In the genomic region with DNA sequence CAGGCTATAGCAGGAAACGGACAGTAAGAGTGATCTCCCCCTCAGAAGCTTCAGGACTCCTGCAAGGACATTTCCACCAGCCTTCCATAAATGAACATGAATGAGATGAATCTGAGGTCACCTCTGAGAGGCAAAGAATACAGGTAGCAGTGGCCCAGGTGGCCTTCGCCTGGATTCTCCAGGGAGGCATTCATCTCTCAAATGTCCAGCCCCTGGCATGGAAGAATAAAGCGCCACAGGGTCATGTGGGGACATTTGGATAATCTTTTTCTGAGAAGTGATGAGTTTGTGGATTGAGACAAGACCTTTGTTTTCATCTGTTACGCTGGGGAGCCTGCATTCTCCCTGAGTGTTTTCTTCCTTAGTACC, we compare ENCODE assay signal across 22 cellular contexts.
"Had no signal": no experiment of that assay in that cellular context is flagged by ENCODE, and none has a peak within 500 bp of the region (broad histone marks: within the 10 kb centered on the region; RNA-seq: fewer than 3 reads in every experiment).

No MANE protein-coding gene starts in this region.

- H3K4me1 ChIP-seq: colonic mucosa had no signal

- H3K27me3 ChIP-seq: breast epithelium, colonic mucosa, hepatocyte, testis, upper lobe of right lung had no signal

- H3K36me3 ChIP-seq: breast epithelium, colonic mucosa, upper lobe of right lung had no signal

- H2AFZ ChIP-seq: hepatocyte, parathyroid adenoma had no signal

- H3K4me3 ChIP-seq: breast epithelium, colonic mucosa, hepatocyte, testis, upper lobe of right lung had no signal

- H3K79me2 ChIP-seq: hepatocyte, parathyroid adenoma had no signal

- H3K4me2 ChIP-seq: hepatocyte had no signal

- H3K27ac ChIP-seq: breast epithelium, colonic mucosa, hepatocyte, parathyroid adenoma, upper lobe of right lung had no signal

- H3K9ac ChIP-seq: parathyroid adenoma had no signal

- FAIRE-seq: astrocyte had no signal

- ATAC-seq: activated CD4-positive, alpha-beta T cell treated with anti-CD3 and anti-CD28 coated beads for 36 hours; sciatic nerve; upper lobe of right lung had no signal

- H3K9me3 ChIP-seq: breast epithelium, colonic mucosa, testis, upper lobe of right lung had no signal

- DNase-seq: activated B cell treated with CpG ODN at 0.5 μM for 24 hours; activated CD4-positive, alpha-beta T cell treated with anti-CD3 and anti-CD28 coated beads for 36 hours; activated CD4-positive, alpha-beta T cell treated with anti-CD3 and anti-CD28 coated beads, Interleukin-2, amount 50 U/mL, for 4 hours; activated naive CD4-positive, alpha-beta T cell treated with Interleukin-2 at 50 U/mL for 16 hours; activated naive CD8-positive, alpha-beta T cell treated with anti-CD3 and anti-CD28 coated beads for 36 hours; activated T-cell treated with anti-CD3 and anti-CD28 coated beads, Interleukin-2, amount 50 U/mL, for 48 hours; colonic mucosa; endodermal cell; kidney glomerular epithelial cell; nephron progenitor cell; nucleus accumbens; stimulated activated CD4-positive, alpha-beta T cell treated with anti-CD3 and anti-CD28 coated beads, Interleukin-2, amount 100 ng/mL, for 48 hours; stimulated activated CD8-positive, alpha-beta memory T cell treated with anti-CD3 and anti-CD28 coated beads, Interleukin-4, amount 100 ng/mL, for 48 hours; stimulated activated naive CD4-positive, alpha-beta T cell; T1000; testis; upper lobe of right lung had no signal
